Comparison of ENCODE assay signal across 22 cellular contexts in the genomic region with DNA sequence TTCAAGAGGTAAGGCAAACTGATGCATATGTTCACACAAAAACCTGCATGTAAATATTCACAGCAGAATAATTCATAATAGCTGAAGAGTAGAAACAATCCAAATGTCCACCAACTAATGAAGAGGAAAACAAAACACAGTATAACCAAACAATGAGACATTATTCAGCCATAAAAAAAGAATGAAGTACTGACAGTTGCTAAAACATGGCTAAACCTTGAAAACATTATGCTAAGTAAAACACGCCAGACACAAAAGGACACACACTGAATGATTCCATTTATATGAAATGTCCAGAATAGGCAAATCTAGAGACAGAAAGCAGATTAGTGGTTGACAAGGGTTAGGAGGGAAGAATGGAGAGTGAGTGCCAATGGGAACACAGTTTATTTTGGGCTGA.
A peak's percentile ranks its signal among the peaks of the same experiment; 100 is the strongest.
DNase-seq lines count a peak whose midpoint lies in the region; ATAC-seq and TF ChIP-seq lines count a peak whose summit lies in the region.
"Had no signal": no experiment of that assay in that cellular context is flagged by ENCODE, and none has a peak within 500 bp of the region (broad histone marks: within the 10 kb centered on the region; RNA-seq: fewer than 3 reads in every experiment).

No MANE protein-coding gene starts in this region.

- no peaks in the 10 kb centered on the region for H3K36me3 ChIP-seq in GM23338 (ENCODE audit: insufficient read depth)

- POLR2A ChIA-PET in WTC11 (lab: Charles Lee) = no interaction called here

- H3K27ac ChIP-seq in GM23338 (ENCODE audit: low read depth) = no peak overlapping the region
- H3K27ac ChIP-seq: C4-2B had no signal

- no peak overlapping the region for H3K4me3 ChIP-seq in GM23338

- H3K4me3 Mint-ChIP-seq in GM23338 = no peak overlapping the region
- no peak overlapping the region for H3K4me3 Mint-ChIP-seq in WTC11
- H3K4me3 Mint-ChIP-seq: B cell; CD8-positive, alpha-beta T cell had no signal

- H3K27me3 Mint-ChIP-seq in GM23338 (ENCODE audit: insufficient read depth, low read depth, poor library complexity) (peaks cover 7% of the 10 kb centered on the region), WTC11 (ENCODE audit: low read depth) (no peaks in the 10 kb centered on the region)
- H3K27me3 Mint-ChIP-seq: B cell had no signal

- TF ChIP-seq CTCF in GM23338 (conservative IDR thresholded peaks at IDR 0.05; ENCODE audit: low read depth in 2 of 2) (no peak), WTC11 (IDR thresholded peaks at IDR 0.05) (no peak)

- H4K20me1 ChIP-seq in GM23338 (replicated peaks; ENCODE audit: insufficient read depth) = no peaks in the 10 kb centered on the region

- H3K36me3 Mint-ChIP-seq in GM23338 (ENCODE audit: low read depth) = peaks cover 4% of the 10 kb centered on the region
- H3K36me3 Mint-ChIP-seq in WTC11 = peaks cover 5% of the 10 kb centered on the region
- H3K36me3 Mint-ChIP-seq: CD8-positive, alpha-beta T cell had no signal

- intact Hi-C loops in left ventricle myocardium superior (cut with micrococcal nuclease) = no loop called here

- H2AFZ ChIP-seq in GM23338 = no peak overlapping the region

- no peaks in the 10 kb centered on the region for H3K79me2 ChIP-seq in GM23338 (replicated peaks; ENCODE audit: insufficient read depth)

- CTCF ChIA-PET in WTC11 (lab: Charles Lee) = no interaction called here

- ATAC-seq in GM23338 = no peak
- no peak for ATAC-seq in WTC11
- ATAC-seq in HG02870 (IDR thresholded peaks at IDR 0.05; ENCODE audit: unreplicated experiment) = no peak
- no peak for ATAC-seq in left ventricle myocardium superior
- ATAC-seq: CD8-positive, alpha-beta T cell had no signal

- no peak overlapping the region for H3K4me2 ChIP-seq in GM23338

- peak overlapping the region; percentile 61; the same call in 1 of the 2 replicates for H3K27ac Mint-ChIP-seq in GM23338
- peak overlapping the region; percentile 71 for H3K27ac Mint-ChIP-seq in WTC11
- H3K27ac Mint-ChIP-seq: B cell; CD8-positive, alpha-beta T cell had no signal

- H3K4me1 Mint-ChIP-seq in GM23338 (peaks cover 55% of the 10 kb centered on the region), WTC11 (peaks cover 60% of the 10 kb centered on the region)

- H3F3A ChIP-seq in GM23338 (replicated peaks; ENCODE audit: low read depth) = no peaks in the 10 kb centered on the region

- H3K4me1 ChIP-seq in GM23338 (ENCODE audit: insufficient read depth) = peaks cover 20% of the 10 kb centered on the region; the same call in 1 of the 2 replicates

- H3K9me3 Mint-ChIP-seq in GM23338 (peaks cover 4% of the 10 kb centered on the region; the same call in 1 of the 3 replicates), WTC11 (peaks cover 6% of the 10 kb centered on the region)
- H3K9me3 Mint-ChIP-seq: CD8-positive, alpha-beta T cell had no signal

- DNase-seq in GM23338 (ENCODE audit: low spot score) (no peak), WTC11 (ENCODE audit: low spot score) (no peak), inferior parietal cortex (ENCODE audit: extremely low spot score) (peak; percentile 29), pons (ENCODE audit: low spot score) (peak; percentile 72), left ventricle myocardium superior (no peak), NCI-H146 (lab: John Stamatoyannopoulos, UW) (no peak)
- no peak for DNase-seq in stimulated activated CD4-positive, alpha-beta T cell treated with anti-CD3 and anti-CD28 coated beads, Interleukin-4, amount 100 ng/mL, for 1 hour
- DNase-seq: Caco-2; CD8-positive, alpha-beta T cell; NCI-H1048; NCI-H1417; NCI-H1694 treated with DMSO at 0.1 percent for 48 hours; NCI-H2081; NCI-H226; NCI-H524; NCI-H82; NK-92 treated with Interleukin-12 subunit alpha and Interleukin-12 subunit beta, amount 100 ng/mL, for 24 hours; Right ventricle myocardium superior; RPMI8226 had no signal

- H3K27me3 ChIP-seq in GM23338 (ENCODE audit: insufficient read depth) = no peaks in the 10 kb centered on the region

- no peaks in the 10 kb centered on the region for H3K9me2 ChIP-seq in GM23338 (ENCODE audit: insufficient read depth)

TF ChIP-seq in GM23338, 12 proteins besides CTCF, POLR2A, EP300 and RAD21 (continues in another document):
- no peak for TF ChIP-seq JUNB (IDR thresholded peaks at IDR 0.05; ENCODE audit: unreplicated experiment)
- TF ChIP-seq CREB1 (CRISPR knock-in tag; IDR thresholded peaks at IDR 0.05; ENCODE audit: low read depth) = no peak
- TF ChIP-seq STAT1 (IDR thresholded peaks at IDR 0.05; ENCODE audit: unreplicated experiment) = no peak
- no peak for TF ChIP-seq POLR2AphosphoS5 (IDR thresholded peaks at IDR 0.05; ENCODE audit: low read depth)
- TF ChIP-seq, protein P1, sequence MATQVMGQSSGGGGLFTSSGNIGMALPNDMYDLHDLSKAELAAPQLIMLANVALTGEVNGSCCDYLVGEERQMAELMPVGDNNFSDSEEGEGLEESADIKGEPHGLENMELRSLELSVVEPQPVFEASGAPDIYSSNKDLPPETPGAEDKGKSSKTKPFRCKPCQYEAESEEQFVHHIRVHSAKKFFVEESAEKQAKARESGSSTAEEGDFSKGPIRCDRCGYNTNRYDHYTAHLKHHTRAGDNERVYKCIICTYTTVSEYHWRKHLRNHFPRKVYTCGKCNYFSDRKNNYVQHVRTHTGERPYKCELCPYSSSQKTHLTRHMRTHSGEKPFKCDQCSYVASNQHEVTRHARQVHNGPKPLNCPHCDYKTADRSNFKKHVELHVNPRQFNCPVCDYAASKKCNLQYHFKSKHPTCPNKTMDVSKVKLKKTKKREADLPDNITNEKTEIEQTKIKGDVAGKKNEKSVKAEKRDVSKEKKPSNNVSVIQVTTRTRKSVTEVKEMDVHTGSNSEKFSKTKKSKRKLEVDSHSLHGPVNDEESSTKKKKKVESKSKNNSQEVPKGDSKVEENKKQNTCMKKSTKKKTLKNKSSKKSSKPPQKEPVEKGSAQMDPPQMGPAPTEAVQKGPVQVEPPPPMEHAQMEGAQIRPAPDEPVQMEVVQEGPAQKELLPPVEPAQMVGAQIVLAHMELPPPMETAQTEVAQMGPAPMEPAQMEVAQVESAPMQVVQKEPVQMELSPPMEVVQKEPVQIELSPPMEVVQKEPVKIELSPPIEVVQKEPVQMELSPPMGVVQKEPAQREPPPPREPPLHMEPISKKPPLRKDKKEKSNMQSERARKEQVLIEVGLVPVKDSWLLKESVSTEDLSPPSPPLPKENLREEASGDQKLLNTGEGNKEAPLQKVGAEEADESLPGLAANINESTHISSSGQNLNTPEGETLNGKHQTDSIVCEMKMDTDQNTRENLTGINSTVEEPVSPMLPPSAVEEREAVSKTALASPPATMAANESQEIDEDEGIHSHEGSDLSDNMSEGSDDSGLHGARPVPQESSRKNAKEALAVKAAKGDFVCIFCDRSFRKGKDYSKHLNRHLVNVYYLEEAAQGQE (IDR thresholded peaks at IDR 0.05; ENCODE audit: unreplicated experiment) = no peak
- no peak for TF ChIP-seq NANOG (IDR thresholded peaks at IDR 0.05; ENCODE audit: borderline replicate concordance)
- no peak for TF ChIP-seq ZNF114 (CRISPR knock-in tag; IDR thresholded peaks at IDR 0.05)

TF ChIP-seq in WTC11, 78 proteins besides CTCF, POLR2A, EP300 and RAD21 (continues in another document):
- TF ChIP-seq, protein P2, sequence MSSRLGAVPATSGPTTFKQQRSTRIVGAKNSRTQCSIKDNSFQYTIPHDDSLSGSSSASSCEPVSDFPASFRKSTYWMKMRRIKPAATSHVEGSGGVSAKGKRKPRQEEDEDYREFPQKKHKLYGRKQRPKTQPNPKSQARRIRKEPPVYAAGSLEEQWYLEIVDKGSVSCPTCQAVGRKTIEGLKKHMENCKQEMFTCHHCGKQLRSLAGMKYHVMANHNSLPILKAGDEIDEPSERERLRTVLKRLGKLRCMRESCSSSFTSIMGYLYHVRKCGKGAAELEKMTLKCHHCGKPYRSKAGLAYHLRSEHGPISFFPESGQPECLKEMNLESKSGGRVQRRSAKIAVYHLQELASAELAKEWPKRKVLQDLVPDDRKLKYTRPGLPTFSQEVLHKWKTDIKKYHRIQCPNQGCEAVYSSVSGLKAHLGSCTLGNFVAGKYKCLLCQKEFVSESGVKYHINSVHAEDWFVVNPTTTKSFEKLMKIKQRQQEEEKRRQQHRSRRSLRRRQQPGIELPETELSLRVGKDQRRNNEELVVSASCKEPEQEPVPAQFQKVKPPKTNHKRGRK (CRISPR knock-in tag; IDR thresholded peaks at IDR 0.05; ENCODE audit: borderline replicate concordance) = no peak
- TF ChIP-seq, protein P3, sequence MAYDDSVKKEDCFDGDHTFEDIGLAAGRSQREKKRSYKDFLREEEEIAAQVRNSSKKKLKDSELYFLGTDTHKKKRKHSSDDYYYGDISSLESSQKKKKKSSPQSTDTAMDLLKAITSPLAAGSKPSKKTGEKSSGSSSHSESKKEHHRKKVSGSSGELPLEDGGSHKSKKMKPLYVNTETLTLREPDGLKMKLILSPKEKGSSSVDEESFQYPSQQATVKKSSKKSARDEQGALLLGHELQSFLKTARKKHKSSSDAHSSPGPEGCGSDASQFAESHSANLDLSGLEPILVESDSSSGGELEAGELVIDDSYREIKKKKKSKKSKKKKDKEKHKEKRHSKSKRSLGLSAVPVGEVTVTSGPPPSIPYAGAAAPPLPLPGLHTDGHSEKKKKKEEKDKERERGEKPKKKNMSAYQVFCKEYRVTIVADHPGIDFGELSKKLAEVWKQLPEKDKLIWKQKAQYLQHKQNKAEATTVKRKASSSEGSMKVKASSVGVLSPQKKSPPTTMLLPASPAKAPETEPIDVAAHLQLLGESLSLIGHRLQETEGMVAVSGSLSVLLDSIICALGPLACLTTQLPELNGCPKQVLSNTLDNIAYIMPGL (CRISPR knock-in tag; IDR thresholded peaks at IDR 0.05) = no peak
- TF ChIP-seq, protein P4, sequence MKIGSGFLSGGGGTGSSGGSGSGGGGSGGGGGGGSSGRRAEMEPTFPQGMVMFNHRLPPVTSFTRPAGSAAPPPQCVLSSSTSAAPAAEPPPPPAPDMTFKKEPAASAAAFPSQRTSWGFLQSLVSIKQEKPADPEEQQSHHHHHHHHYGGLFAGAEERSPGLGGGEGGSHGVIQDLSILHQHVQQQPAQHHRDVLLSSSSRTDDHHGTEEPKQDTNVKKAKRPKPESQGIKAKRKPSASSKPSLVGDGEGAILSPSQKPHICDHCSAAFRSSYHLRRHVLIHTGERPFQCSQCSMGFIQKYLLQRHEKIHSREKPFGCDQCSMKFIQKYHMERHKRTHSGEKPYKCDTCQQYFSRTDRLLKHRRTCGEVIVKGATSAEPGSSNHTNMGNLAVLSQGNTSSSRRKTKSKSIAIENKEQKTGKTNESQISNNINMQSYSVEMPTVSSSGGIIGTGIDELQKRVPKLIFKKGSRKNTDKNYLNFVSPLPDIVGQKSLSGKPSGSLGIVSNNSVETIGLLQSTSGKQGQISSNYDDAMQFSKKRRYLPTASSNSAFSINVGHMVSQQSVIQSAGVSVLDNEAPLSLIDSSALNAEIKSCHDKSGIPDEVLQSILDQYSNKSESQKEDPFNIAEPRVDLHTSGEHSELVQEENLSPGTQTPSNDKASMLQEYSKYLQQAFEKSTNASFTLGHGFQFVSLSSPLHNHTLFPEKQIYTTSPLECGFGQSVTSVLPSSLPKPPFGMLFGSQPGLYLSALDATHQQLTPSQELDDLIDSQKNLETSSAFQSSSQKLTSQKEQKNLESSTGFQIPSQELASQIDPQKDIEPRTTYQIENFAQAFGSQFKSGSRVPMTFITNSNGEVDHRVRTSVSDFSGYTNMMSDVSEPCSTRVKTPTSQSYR (CRISPR knock-in tag; IDR thresholded peaks at IDR 0.05) = no peak
- no peak for TF ChIP-seq ZNF317 (CRISPR knock-in tag; IDR thresholded peaks at IDR 0.05; ENCODE audit: borderline replicate concordance, low read depth)
- no peak for TF ChIP-seq MYBL2 (CRISPR knock-in tag; IDR thresholded peaks at IDR 0.05)

Comparison
In these comparisons a context has a peak if more than half of its experiments do, and no peak if none do; other contexts are left out.
1. DNase-seq: peak in inferior parietal cortex (single experiment) and pons (single experiment); none in GM23338 (single experiment), WTC11 (single experiment), stimulated activated CD4-positive, alpha-beta T cell treated with anti-CD3 and anti-CD28 coated beads, Interleukin-4, amount 100 ng/mL, for 1 hour (single experiment), left ventricle myocardium superior (single experiment) and NCI-H146 (single experiment).